In genomic region chr1:183620-184335, GRCh38 we compare ENCODE assay signal across 8 cellular contexts.
DNase-seq lines count a peak whose midpoint lies in the region; ATAC-seq and TF ChIP-seq lines count a peak whose summit lies in the region.
"Not testable (repeated sequence)": the region's sequence is repeated elsewhere in the genome, so short reads cannot be mapped to it uniquely, and the experiment has no call there.

No MANE protein-coding gene starts in this region.

- H3K36me3 ChIP-seq in testis (ENCODE audit: low read depth, missing control alignments); aorta (ENCODE audit: control insufficient read depth in 1 of 2, insufficient read depth in 2 of 2, low read length in 1 of 2): not testable (repeated sequence)

- DNase-seq in activated CD4-positive, alpha-beta T cell treated with anti-CD3 and anti-CD28 coated beads, Interleukin-2, amount 10 ng/mL, durations not matched to agents 24 days and 14 days, result peak; percentile 66
- DNase-seq in activated effector memory CD4-positive, alpha-beta T cell treated with anti-CD3 and anti-CD28 coated beads, Interleukin-2, amount 50 U/mL, for 16 hours, result peak; percentile 57
- DNase-seq in MCF 10A (ENCODE audit: unreplicated experiment), result not testable (repeated sequence)
- peak; percentile 24 for DNase-seq in left ventricle myocardium superior
- peak; percentile 89 for DNase-seq in mesenteric fat pad (ENCODE audit: low spot score)
- peak; percentile 78 for DNase-seq in posterior vena cava (ENCODE audit: low spot score)
- peak; percentile 27 for DNase-seq in testis
- peak; percentile 44 to 79 for DNase-seq in aorta

- WGBS in testis, 2 donors, result 81% methylated on average over 8 to 10 of the region's 13 CpGs
- WGBS in aorta, 2 donors, result 70 to 83% methylated on average over 6 to 7 of the region's 13 CpGs

- not testable (repeated sequence) for H3K27ac Mint-ChIP-seq in activated CD4-positive, alpha-beta T cell treated with anti-CD3 and anti-CD28 coated beads, Interleukin-2, amount 10 ng/mL, durations not matched to agents 24 days and 14 days
- H3K27ac Mint-ChIP-seq in MCF 10A (ENCODE audit: low read depth, unreplicated experiment), result peak overlapping the region; percentile 54

- BruUV-seq in MCF 10A (replicated peaks; lab: Mats Ljungman, UMichigan), result TSS peak; percentile 16

- not testable (repeated sequence) for H3K4me1 Mint-ChIP-seq in activated CD4-positive, alpha-beta T cell treated with anti-CD3 and anti-CD28 coated beads, Interleukin-2, amount 10 ng/mL, durations not matched to agents 24 days and 14 days; MCF 10A (ENCODE audit: insufficient read depth, unreplicated experiment)

- TF ChIP-seq CTCF in MCF 10A (IDR thresholded peaks at IDR 0.05; ENCODE audit: unreplicated experiment); testis (IDR thresholded peaks at IDR 0.05): not testable (repeated sequence)

- H3K27me3 Mint-ChIP-seq in activated CD4-positive, alpha-beta T cell treated with anti-CD3 and anti-CD28 coated beads, Interleukin-2, amount 10 ng/mL, durations not matched to agents 24 days and 14 days; MCF 10A (ENCODE audit: insufficient read depth, unreplicated experiment): not testable (repeated sequence)

- TF ChIP-seq POLR2A in testis (IDR thresholded peaks at IDR 0.05), result not testable (repeated sequence)

- intact Hi-C loops in activated CD4-positive, alpha-beta T cell treated with anti-CD3 and anti-CD28 coated beads, Interleukin-2, amount 10 ng/mL, durations not matched to agents 24 days and 14 days (cut with micrococcal nuclease); MCF 10A (cut with micrococcal nuclease); left ventricle myocardium superior (cut with micrococcal nuclease); posterior vena cava (cut with DNase I); testis (cut with DNase I; ENCODE audit: low total_unique reads); aorta (cut with DNase I): not testable (repeated sequence)

- H3K9me3 ChIP-seq in testis; aorta (ENCODE audit: control insufficient read depth, low read length): not testable (repeated sequence)

- H3K4me1 ChIP-seq in testis; aorta (ENCODE audit: control insufficient read depth in 1 of 2, insufficient read depth in 2 of 2, low read length in 2 of 2): not testable (repeated sequence)

- not testable (repeated sequence) for H3K4me3 ChIP-seq in testis; aorta (ENCODE audit: low read length in 2 of 2)

- not testable (repeated sequence) for H3K4me3 Mint-ChIP-seq in activated CD4-positive, alpha-beta T cell treated with anti-CD3 and anti-CD28 coated beads, Interleukin-2, amount 10 ng/mL, durations not matched to agents 24 days and 14 days; MCF 10A (ENCODE audit: unreplicated experiment)

- not testable (repeated sequence) for ATAC-seq in left ventricle myocardium superior; aorta (ENCODE audit: low FRiP score)

- CTCF ChIA-PET in MCF 10A (lab: Yijun Ruan, JAX), result not testable (repeated sequence)

- H3K36me3 Mint-ChIP-seq in activated CD4-positive, alpha-beta T cell treated with anti-CD3 and anti-CD28 coated beads, Interleukin-2, amount 10 ng/mL, durations not matched to agents 24 days and 14 days (ENCODE audit: low read depth); MCF 10A (ENCODE audit: insufficient read depth, unreplicated experiment): not testable (repeated sequence)

- not testable (repeated sequence) for H3K27me3 ChIP-seq in testis; aorta (ENCODE audit: control insufficient read depth in 1 of 2, insufficient read depth in 2 of 2, low read length in 1 of 2)

- not testable (repeated sequence) for H3K9me3 Mint-ChIP-seq in activated CD4-positive, alpha-beta T cell treated with anti-CD3 and anti-CD28 coated beads, Interleukin-2, amount 10 ng/mL, durations not matched to agents 24 days and 14 days; MCF 10A (ENCODE audit: unreplicated experiment)

- POLR2A ChIA-PET in MCF 10A (lab: Yijun Ruan, JAX), result not testable (repeated sequence)

- H3K27ac ChIP-seq in testis; aorta (ENCODE audit: low read depth in 1 of 2, low read length in 2 of 2): not testable (repeated sequence)
